Comparison of ENCODE assay signal across 8 cellular contexts in the genomic region with DNA sequence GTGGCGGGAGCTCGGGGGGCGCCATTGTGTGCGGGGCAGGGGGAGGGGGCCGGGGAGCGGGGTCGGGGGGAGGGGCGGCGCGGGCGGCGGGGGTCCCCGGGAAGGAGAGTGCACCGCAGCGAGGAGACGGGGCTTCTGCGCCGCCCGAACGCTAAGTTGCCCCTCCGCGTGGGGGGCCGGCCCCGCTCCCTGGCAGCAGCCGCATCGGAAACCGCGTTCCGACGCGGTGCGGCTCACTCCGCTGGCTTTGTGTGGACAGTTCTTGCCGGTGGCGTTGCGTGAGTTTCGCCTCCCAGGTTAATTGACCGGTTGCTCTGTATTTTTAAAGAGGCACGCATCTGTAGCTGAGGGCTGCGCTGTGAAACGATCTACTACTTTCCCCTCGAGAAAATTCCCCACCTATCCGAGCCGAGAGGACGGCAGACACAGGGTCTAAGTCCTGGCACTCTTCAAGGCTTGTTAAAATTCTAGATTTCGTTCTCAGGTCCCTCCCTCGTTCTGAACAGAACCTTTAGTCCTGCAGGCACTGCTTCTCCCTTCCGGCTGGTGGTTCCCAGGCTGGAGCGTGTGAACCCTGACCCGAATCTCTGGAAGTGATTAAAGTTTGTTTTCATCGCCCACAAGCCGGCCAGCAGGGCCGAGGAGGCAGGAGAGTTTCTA. TPM values are rescaled to one million over a fixed set of nuclear protein-coding genes. Genes with fewer than 3 reads are reported as not detected.
DNase-seq lines count a peak whose midpoint lies in the region; ATAC-seq and TF ChIP-seq lines count a peak whose summit lies in the region.

No MANE protein-coding gene starts in this region.

- no peak for TF ChIP-seq EP300 in stomach (IDR thresholded peaks at IDR 0.05)

- H3K36me3 ChIP-seq in H7 (replicated peaks; ENCODE audit: control insufficient read depth, insufficient read depth, low read length) (no peaks in the 10 kb centered on the region), body of pancreas (replicated peaks in 1 of 2; ENCODE audit: insufficient read depth in 1 of 2, low read depth in 2 of 2) (no peaks in the 10 kb centered on the region), stomach (no peaks in the 10 kb centered on the region)

- peaks cover 51% of the 10 kb centered on the region for H3K27me3 ChIP-seq in H7 (ENCODE audit: control insufficient read depth, insufficient read depth, low read length)
- peaks cover 0 to 4% of the 10 kb centered on the region in 2 donors for H3K27me3 ChIP-seq in body of pancreas
- peaks cover 0 to 85% (median 36%) of the 10 kb centered on the region in 3 donors for H3K27me3 ChIP-seq in stomach

- H3K4me1 ChIP-seq in body of pancreas: peaks cover 5% of the 10 kb centered on the region
- H3K4me1 ChIP-seq in stomach: peaks cover 18 to 25% (median 22%) of the 10 kb centered on the region in 4 donors

- 0 to 2% methylated on average over 12 to 41 of the region's 53 CpGs for WGBS in body of pancreas, 2 donors
- WGBS in stomach, 5 donors: 1 to 4% (median 2%) methylated on average over 39 to 47 of the region's 53 CpGs

- H3K4me3 ChIP-seq in H7 (ENCODE audit: insufficient read depth, low read depth, low read length): peak overlapping the region; percentile 67
- peak overlapping the region in 1 of 2 donors; percentile 33 for H3K4me3 ChIP-seq in body of pancreas
- peak overlapping the region; percentile 53 to 75 (median 59) for H3K4me3 ChIP-seq in stomach

- TF ChIP-seq POLR2A in body of pancreas (IDR thresholded peaks at IDR 0.05): no peak
- no peak for TF ChIP-seq POLR2A in stomach (IDR thresholded peaks at IDR 0.05)

- TF ChIP-seq CTCF in body of pancreas (IDR thresholded peaks at IDR 0.05): no peak
- no peak for TF ChIP-seq CTCF in stomach (IDR thresholded peaks at IDR 0.05)

- H3K27ac ChIP-seq in body of pancreas: no peak overlapping the region
- peak overlapping the region in 4 of 5 donors; percentile 41 to 81 (median 58) for H3K27ac ChIP-seq in stomach

- in situ Hi-C loops in ACHN (cut with HindIII; ENCODE audit: low pct_ligation_motif_present, low pct_unique_long_range_greater_than_20kb, low sequenced_read_pairs): no loop called here

- DNase-seq in ACHN (peak; percentile 10), H7 (peak; percentile 82), body of pancreas (peak; percentile 26 to 47 (median 32)), kidney tubule cell (ENCODE audit: low spot score) (peak; percentile 6), stomach (no peak), Ammon's horn (ENCODE audit: low spot score) (no peak)

- intact Hi-C loops in body of pancreas (cut with DNase I): no loop called here
- intact Hi-C loops in stomach (cut with DNase I; ENCODE audit: low total_unique reads): no loop called here

- H3K9me3 ChIP-seq in body of pancreas (no peaks in the 10 kb centered on the region), stomach (no peaks in the 10 kb centered on the region)

- ATAC-seq in body of pancreas (no peak), GM19452 (IDR thresholded peaks at IDR 0.05; ENCODE audit: unreplicated experiment) (no peak), GM18511 (IDR thresholded peaks at IDR 0.05; ENCODE audit: unreplicated experiment) (no peak)

RNA-seq across cellular contexts. Expression of gene ARHGEF7, which starts 0.9 kb away (rescaled TPM):
- 20.8 and 31.6 TPM in 2 replicates for total RNA-seq in H7 (2014; rRNA removed; shearing (Covaris generic))
- total RNA-seq in body of pancreas (10 to 100 TPM; 27.5 to 81.4 TPM), stomach (100 to 1,000 TPM in 2 of 5 donors, 10 to 100 TPM in 3; 35.6 to 126 (median 91.9) TPM)
- 10 to 100 TPM; 11.6 to 17.6 (median 11.9) TPM for polyA plus RNA-seq in stomach

Comparison
In these comparisons a context has a peak if more than half of its experiments do, and no peak if none do; other contexts are left out.
1. DNase-seq: peak in ACHN (single experiment), H7 (single experiment), body of pancreas (4 of 4) and kidney tubule cell (single experiment); none in stomach (single experiment) and Ammon's horn (single experiment).
2. H3K27ac ChIP-seq: peak in stomach (4 of 5); none in body of pancreas (0 of 4).